Comparison of ENCODE assay signal across 25 cellular contexts in the genomic region with DNA sequence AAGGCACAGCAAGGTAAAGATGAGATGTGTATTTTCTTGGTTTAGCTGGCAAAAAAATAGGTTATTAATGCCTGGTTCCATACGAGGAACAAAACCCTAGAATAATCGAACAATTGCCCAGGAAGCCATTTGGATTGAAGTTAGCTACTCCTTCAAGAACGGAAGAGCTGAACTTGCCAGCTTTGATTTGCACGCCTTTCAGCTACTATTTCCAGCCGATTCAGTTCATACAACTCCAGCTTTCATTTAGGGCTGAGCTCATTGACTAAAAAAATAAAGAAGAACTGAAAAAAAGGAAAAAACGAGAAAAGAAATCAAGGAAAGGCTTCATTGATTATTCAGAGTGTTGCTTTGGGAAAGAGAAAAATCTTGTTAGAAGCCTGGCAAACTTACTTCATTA.
DNase-seq lines count a peak whose midpoint lies in the region.
"Had no signal": no experiment of that assay in that cellular context is flagged by ENCODE, and none has a peak within 500 bp of the region (broad histone marks: within the 10 kb centered on the region; RNA-seq: fewer than 3 reads in every experiment).

No MANE protein-coding gene starts in this region.

- no peak overlapping the region for H3K9ac ChIP-seq in GM23248
- H3K9ac ChIP-seq in mesenchymal stem cell (ENCODE audit: low read length) = no peak overlapping the region

- H3K27me3 ChIP-seq in GM23248 (replicated peaks; ENCODE audit: insufficient read depth) (no peaks in the 10 kb centered on the region), mesenchymal stem cell (ENCODE audit: control insufficient read depth in 1 of 2, insufficient read depth in 1 of 2, low read length in 2 of 2) (no peaks in the 10 kb centered on the region)

- H2BK120ac ChIP-seq in mesenchymal stem cell (ENCODE audit: low read depth, low read length) = no peak overlapping the region

- peak; percentile 11 for DNase-seq in cerebellum (ENCODE audit: low spot score)
- DNase-seq in midbrain (lab: John Stamatoyannopoulos, UW) = peak; percentile 32
- peak; percentile 70 for DNase-seq in superior temporal gyrus (ENCODE audit: extremely low spot score)
- no peak for DNase-seq in GM23248
- no peak for DNase-seq in NCI-H146 treated with DMSO at 0.1 percent for 48 hours (lab: John Stamatoyannopoulos, UW; ENCODE audit: unreplicated experiment)
- DNase-seq in mesenchymal stem cell = no peak
- DNase-seq: AML-193; CD4-positive, alpha-beta memory T cell; COR-L47; DMS79; EL; GF-D8; H9; KG1; MM.1S; NCI-H1694; NCI-H2029 treated with DMSO at 0.1 percent for 48 hours; NCI-H2227 treated with DMSO at 0.1 percent for 48 hours; NCI-H510A; NCI-H69; SHP77 had no signal

- H3K9me2 ChIP-seq in GM23248 (ENCODE audit: insufficient read depth) = no peaks in the 10 kb centered on the region

- H3K79me1 ChIP-seq in mesenchymal stem cell (replicated peaks; ENCODE audit: low read length, poor library complexity, severe bottlenecking) = no peaks in the 10 kb centered on the region

- H3K4me1 ChIP-seq in GM23248 (ENCODE audit: insufficient read depth) (no peaks in the 10 kb centered on the region), mesenchymal stem cell (ENCODE audit: control insufficient read depth, insufficient read depth, low read depth, low read length) (no peaks in the 10 kb centered on the region)
- H3K4me1 ChIP-seq: A549 had no signal

- no peak overlapping the region for H3K23ac ChIP-seq in mesenchymal stem cell (ENCODE audit: low read length in 2 of 2)

- no peak overlapping the region for H3K4me2 ChIP-seq in GM23248 (ENCODE audit: unreplicated experiment)
- no peak overlapping the region for H3K4me2 ChIP-seq in mesenchymal stem cell (ENCODE audit: low read length, poor library complexity, severe bottlenecking)
- H3K4me2 ChIP-seq: A549, GM23338 had no signal

- no peak overlapping the region for H2BK12ac ChIP-seq in mesenchymal stem cell (ENCODE audit: low read length in 2 of 2)

- H4K8ac ChIP-seq in mesenchymal stem cell (ENCODE audit: low read length) = no peak overlapping the region

- H3K9me3 ChIP-seq in GM23248 (ENCODE audit: low read depth) = no peaks in the 10 kb centered on the region
- H3K9me3 ChIP-seq in mesenchymal stem cell (ENCODE audit: control insufficient read depth, low read length) = no peaks in the 10 kb centered on the region
- H3K9me3 ChIP-seq: A549 had no signal

- H3K4ac ChIP-seq in mesenchymal stem cell (ENCODE audit: low read depth in 1 of 2, low read length in 2 of 2) = no peak overlapping the region

- H3K4me3 ChIP-seq in GM23248 (no peak overlapping the region), mesenchymal stem cell (ENCODE audit: insufficient read depth in 1 of 2, low read depth in 1 of 2, low read length in 2 of 2) (no peak overlapping the region)
- H3K4me3 ChIP-seq: A549, GM23338 had no signal

- H2BK15ac ChIP-seq in mesenchymal stem cell (ENCODE audit: low read depth, poor library complexity, severe bottlenecking) = no peak overlapping the region

- in situ Hi-C loops in GM23248 (cut with MboI) = no loop called here

- H4K91ac ChIP-seq in mesenchymal stem cell (ENCODE audit: low read length) = no peak overlapping the region

- H2AK5ac ChIP-seq in mesenchymal stem cell (ENCODE audit: low read length, severe bottlenecking) = no peak overlapping the region

- no peak overlapping the region for H3K14ac ChIP-seq in mesenchymal stem cell (ENCODE audit: low read length in 2 of 2)

- H3F3A ChIP-seq in GM23248 (ENCODE audit: insufficient read depth) = no peaks in the 10 kb centered on the region

- H4K20me1 ChIP-seq in GM23248 (ENCODE audit: insufficient read depth) = no peaks in the 10 kb centered on the region

- H3K18ac ChIP-seq in mesenchymal stem cell (ENCODE audit: low read depth in 1 of 2, low read length in 2 of 2) = no peak overlapping the region

- H3K79me2 ChIP-seq in GM23248 (ENCODE audit: insufficient read depth) = no peaks in the 10 kb centered on the region

- peak overlapping the region; percentile 25 for H3K27ac ChIP-seq in angular gyrus (ENCODE audit: low read depth, low read length)
- H3K27ac ChIP-seq in GM23248 = no peak overlapping the region
- no peak overlapping the region for H3K27ac ChIP-seq in mesenchymal stem cell (ENCODE audit: low read length, poor library complexity, severe bottlenecking)
- H3K27ac ChIP-seq: A549, RWPE1 had no signal

- H2AFZ ChIP-seq in GM23248 = no peak overlapping the region
- H2AFZ ChIP-seq in mesenchymal stem cell (ENCODE audit: low read depth, low read length) = no peak overlapping the region
- H2AFZ ChIP-seq: GM23338 had no signal

- 86 to 88% methylated on average over 6 of the region's 6 CpGs for WGBS in GM23248 (ENCODE audit: low coverage in 1 of 2, low lambda C conversion rate in 2 of 2, missing lambda C conversion rate in 2 of 2), 2 experiments
- 84% methylated on average over 4 of the region's 6 CpGs for WGBS in mesenchymal stem cell

- no peak overlapping the region for H2BK5ac ChIP-seq in mesenchymal stem cell (ENCODE audit: low read depth, low read length, poor library complexity, severe bottlenecking)

- H3K36me3 ChIP-seq in GM23248 (ENCODE audit: low read depth) = no peaks in the 10 kb centered on the region
- no peaks in the 10 kb centered on the region for H3K36me3 ChIP-seq in mesenchymal stem cell (ENCODE audit: control insufficient read depth in 1 of 2, insufficient read depth in 2 of 2, low read depth in 1 of 2, low read length in 2 of 2)

Comparison
In these comparisons a context has a peak if more than half of its experiments do, and no peak if none do; other contexts are left out.
1. DNase-seq: peak in cerebellum (single experiment), midbrain (single experiment) and superior temporal gyrus (single experiment); none in GM23248 (single experiment), NCI-H146 treated with DMSO at 0.1 percent for 48 hours (single experiment) and mesenchymal stem cell (single experiment).